ENCODE assay signal across 8 cellular contexts in the genomic region with DNA sequence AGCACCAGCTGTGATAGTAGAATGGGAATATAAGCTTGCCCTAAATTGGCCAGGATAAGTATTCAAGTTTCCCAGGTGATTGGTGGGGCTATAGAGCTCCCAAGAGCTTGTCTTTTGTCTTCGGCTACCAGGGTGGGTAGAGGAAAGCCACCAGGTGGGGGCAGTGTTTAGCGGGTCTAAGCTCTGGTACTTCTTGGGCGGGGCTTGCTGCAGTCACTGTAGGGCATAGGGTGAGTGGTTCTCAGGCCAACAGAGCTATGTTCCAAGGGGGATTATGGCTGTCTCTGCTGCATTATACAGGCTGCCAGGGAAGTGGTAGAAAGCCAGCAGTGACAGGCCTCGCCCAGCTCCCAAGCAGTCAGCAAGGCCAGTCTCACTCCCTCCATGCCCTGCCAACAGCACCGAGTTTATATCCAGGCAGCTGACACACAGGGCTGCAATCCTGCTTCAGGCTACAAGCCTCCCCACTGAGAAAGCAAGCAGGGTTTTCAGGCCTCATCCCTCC.
A peak's percentile ranks its signal among the peaks of the same experiment; 100 is the strongest.
DNase-seq lines count a peak whose midpoint lies in the region; ATAC-seq and TF ChIP-seq lines count a peak whose summit lies in the region.

No MANE protein-coding gene starts in this region.

- intact Hi-C loops in heart left ventricle (cut with DNase I) (loop anchor here in 5 of 10 donors (2.0 to 5.0 kb wide), 2 partner anchors 80 kb away; no protein-coding TSS in a partner anchor), sciatic nerve (cut with DNase I) (no loop called here)

- peak; percentile 55 for DNase-seq in SHP77 treated with DMSO at 0.1 percent for 48 hours (lab: John Stamatoyannopoulos, UW)
- DNase-seq in activated gamma-delta T cell treated with anti-CD3 and anti-CD28 coated beads, Interleukin-2, amount 50 U/mL, for 16 hours (ENCODE audit: low read depth) = peak; percentile 33
- DNase-seq in heart left ventricle = peak in 4 of 5 donors; percentile 43 to 67 (median 55)
- DNase-seq in sciatic nerve (ENCODE audit: low spot score) = peak; percentile 76
- no peak for DNase-seq in NCI-H2227 (lab: John Stamatoyannopoulos, UW; ENCODE audit: unreplicated experiment)

- H3K27me3 ChIP-seq in heart left ventricle = peaks cover 0 to 12% (median 0%) of the 10 kb centered on the region in 9 donors

- peak; percentile 91 for ATAC-seq in GM18909 (IDR thresholded peaks at IDR 0.05; ENCODE audit: poor library complexity, unreplicated experiment)
- peak; percentile 80 for ATAC-seq in HG03378 (IDR thresholded peaks at IDR 0.05; ENCODE audit: unreplicated experiment)
- peak; percentile 82 to 93 (median 92) for ATAC-seq in heart left ventricle
- ATAC-seq in sciatic nerve = peak; percentile 80

- TF ChIP-seq POLR2A in heart left ventricle (IDR thresholded peaks at IDR 0.05) = no peak

- no peaks in the 10 kb centered on the region for H3K36me3 ChIP-seq in heart left ventricle

- no peak overlapping the region for H3K27ac ChIP-seq in C4-2B
- peak overlapping the region in 1 of 12 donors; percentile 44 for H3K27ac ChIP-seq in heart left ventricle

- peaks cover 0 to 10% (median 0%) of the 10 kb centered on the region in 12 donors for H3K9me3 ChIP-seq in heart left ventricle

- WGBS in heart left ventricle, 4 donors = 16 to 39% (median 33%) methylated on average over 4 to 5 of the region's 5 CpGs

- H3K4me1 ChIP-seq in heart left ventricle = no peaks in the 10 kb centered on the region

- peak; percentile 69 for TF ChIP-seq CTCF in C4-2B (conservative IDR thresholded peaks at IDR 0.05)
- peak in 11 of 12 donors; percentile 31 to 55 (median 44) for TF ChIP-seq CTCF in heart left ventricle (IDR thresholded peaks at IDR 0.05)

- H3K4me3 ChIP-seq in heart left ventricle = no peak overlapping the region
